Comparison of ENCODE assay signal across 10 cellular contexts in the genomic region with DNA sequence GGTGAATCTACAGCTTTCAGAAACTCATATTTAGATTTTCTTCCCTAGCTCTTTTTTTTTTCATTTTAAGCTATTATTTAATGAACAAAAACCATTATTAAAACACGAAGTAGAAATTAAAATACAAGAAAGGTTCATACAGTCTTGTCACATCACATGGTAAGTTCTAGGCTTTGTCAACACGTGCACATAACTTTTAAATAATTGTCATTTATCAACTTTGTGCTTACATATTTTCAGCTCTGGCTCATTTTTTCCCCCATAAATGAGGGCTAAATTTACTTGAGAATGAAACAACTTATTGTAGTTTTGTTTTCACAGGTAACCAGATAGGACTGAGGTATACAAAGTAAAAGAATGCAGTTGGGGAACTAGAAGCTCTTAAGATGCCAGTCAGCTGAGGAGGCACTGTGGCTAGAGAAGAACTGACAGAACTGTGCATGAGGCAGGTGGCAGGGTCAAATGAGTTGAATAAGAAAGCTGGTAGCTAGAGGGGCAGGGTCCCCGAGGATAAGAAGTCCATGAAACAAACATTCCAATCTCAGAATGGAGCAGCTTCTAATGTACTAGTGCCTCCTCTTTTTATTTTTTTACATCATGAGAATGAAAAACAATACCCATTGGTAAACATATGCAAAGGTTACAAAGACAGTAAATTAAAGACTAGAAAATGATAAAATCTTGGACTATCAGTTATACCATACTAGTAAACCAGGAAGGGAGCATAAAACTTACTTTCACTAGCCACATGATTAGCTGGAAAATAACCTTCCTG.
A peak's percentile ranks its signal among the peaks of the same experiment; 100 is the strongest.
DNase-seq lines count a peak whose midpoint lies in the region; ATAC-seq, FAIRE-seq and TF ChIP-seq lines count a peak whose summit lies in the region.
"Had no signal": no experiment of that assay in that cellular context is flagged by ENCODE, and none has a peak within 500 bp of the region (broad histone marks: within the 10 kb centered on the region; RNA-seq: fewer than 3 reads in every experiment).

No MANE protein-coding gene starts in this region.

- H3K27ac ChIP-seq in DND-41 (ENCODE audit: low read length) (peak overlapping the region; percentile 87), pancreas (no peak overlapping the region)

- ATAC-seq in DND-41 (ENCODE audit: insufficient read depth, low read depth), result peak; percentile 76
- peak; percentile 49 for ATAC-seq in GM19372 (IDR thresholded peaks at IDR 0.05; ENCODE audit: low read depth, unreplicated experiment)
- peak; percentile 64 for ATAC-seq in HG03045 (IDR thresholded peaks at IDR 0.05; ENCODE audit: unreplicated experiment)
- no peak for ATAC-seq in pancreas
- ATAC-seq: left colon had no signal

- peak overlapping the region; percentile 28 for H3K4me3 Mint-ChIP-seq in T-helper 2 cell treated with Interferon-gamma antibody and Interleukin-4, amounts not matched to agents 5 μg/mL and 100 μg/mL, for 36 hours
- no peak overlapping the region for H3K4me3 Mint-ChIP-seq in activated naive CD4-positive, alpha-beta T cell treated with anti-CD3 and anti-CD28 coated beads, Interleukin-2, amount 10 ng/mL, durations not matched to agents 7 days and 5 days

- H3K36me3 ChIP-seq in DND-41 (ENCODE audit: insufficient read depth, low read length) (no peaks in the 10 kb centered on the region), pancreas (no peaks in the 10 kb centered on the region)

- H3K4me3 ChIP-seq in DND-41 (ENCODE audit: low read depth in 1 of 2, low read length in 2 of 2) (peak overlapping the region; percentile 2 to 50; a peak in 3 of 4 replicates), pancreas (no peak overlapping the region)

- H3K9ac ChIP-seq in DND-41 (ENCODE audit: low read depth, low read length), result peak overlapping the region; percentile 55

- peaks cover 8% of the 10 kb centered on the region for H3K79me2 ChIP-seq in DND-41 (ENCODE audit: insufficient read depth, low read length)

- CTCF ChIA-PET in activated naive CD4-positive, alpha-beta T cell treated with anti-CD3 and anti-CD28 coated beads, Interleukin-2, amount 10 ng/mL, durations not matched to agents 7 days and 5 days (lab: Charles Lee), result no interaction called here

- peak overlapping the region; percentile 62 for H3K4me2 ChIP-seq in DND-41 (ENCODE audit: insufficient read depth, low read length)

- DNase-seq in DND-41, result peak; percentile 77
- DNase-seq in T-helper 2 cell treated with Interferon-gamma antibody and Interleukin-4, amounts not matched to agents 5 μg/mL and 100 μg/mL, for 36 hours (ENCODE audit: low spot score), result peak; percentile 19
- DNase-seq in pancreas, result no peak
- DNase-seq in stimulated activated CD4-positive, alpha-beta T cell treated with anti-CD3 and anti-CD28 coated beads, Interleukin-4, amount 100 ng/mL, for 24 hours, result no peak
- no peak for DNase-seq in mesenteric fat pad (ENCODE audit: low spot score)
- no peak for DNase-seq in activated naive CD4-positive, alpha-beta T cell treated with anti-CD3 and anti-CD28 coated beads, Interleukin-2, amount 10 ng/mL, durations not matched to agents 7 days and 5 days
- DNase-seq: left colon, NCI-H774 had no signal

- WGBS in pancreas, 2 donors, result 73 to 80% methylated on average over 3 of the region's 3 CpGs

- peaks cover 10% of the 10 kb centered on the region for H3K36me3 Mint-ChIP-seq in T-helper 2 cell treated with Interferon-gamma antibody and Interleukin-4, amounts not matched to agents 5 μg/mL and 100 μg/mL, for 36 hours (ENCODE audit: low read depth)
- peaks cover 2% of the 10 kb centered on the region for H3K36me3 Mint-ChIP-seq in activated naive CD4-positive, alpha-beta T cell treated with anti-CD3 and anti-CD28 coated beads, Interleukin-2, amount 10 ng/mL, durations not matched to agents 7 days and 5 days

- TF ChIP-seq CTCF in DND-41 (IDR thresholded peaks at IDR 0.05; ENCODE audit: borderline replicate concordance, extremely low read depth, low read length, poor library complexity, severe bottlenecking) (no peak), pancreas (IDR thresholded peaks at IDR 0.05) (no peak)

- peak overlapping the region; percentile 18; the same call in 1 of the 2 replicates for H2AFZ ChIP-seq in DND-41 (ENCODE audit: low read depth, low read length)

- no peaks in the 10 kb centered on the region for H3K27me3 ChIP-seq in DND-41 (ENCODE audit: insufficient read depth, low read length, poor library complexity)
- no peaks in the 10 kb centered on the region for H3K27me3 ChIP-seq in pancreas

- intact Hi-C loops in pancreas (cut with DNase I), result no loop called here

- no peaks in the 10 kb centered on the region for H3K9me3 Mint-ChIP-seq in T-helper 2 cell treated with Interferon-gamma antibody and Interleukin-4, amounts not matched to agents 5 μg/mL and 100 μg/mL, for 36 hours
- H3K9me3 Mint-ChIP-seq in activated naive CD4-positive, alpha-beta T cell treated with anti-CD3 and anti-CD28 coated beads, Interleukin-2, amount 10 ng/mL, durations not matched to agents 7 days and 5 days, result no peaks in the 10 kb centered on the region

- H3K9me3 ChIP-seq in DND-41 (ENCODE audit: insufficient read depth, low read length, severe bottlenecking) (no peaks in the 10 kb centered on the region), pancreas (no peaks in the 10 kb centered on the region)

- no peak for FAIRE-seq in pancreas (lab: Jason Lieb, UNC)

- peaks cover 29% of the 10 kb centered on the region for H3K4me1 Mint-ChIP-seq in T-helper 2 cell treated with Interferon-gamma antibody and Interleukin-4, amounts not matched to agents 5 μg/mL and 100 μg/mL, for 36 hours (ENCODE audit: low read depth)
- H3K4me1 Mint-ChIP-seq in activated naive CD4-positive, alpha-beta T cell treated with anti-CD3 and anti-CD28 coated beads, Interleukin-2, amount 10 ng/mL, durations not matched to agents 7 days and 5 days, result peaks cover 11% of the 10 kb centered on the region

- peak overlapping the region; percentile 37 for H3K27ac Mint-ChIP-seq in T-helper 2 cell treated with Interferon-gamma antibody and Interleukin-4, amounts not matched to agents 5 μg/mL and 100 μg/mL, for 36 hours
- no peak overlapping the region for H3K27ac Mint-ChIP-seq in activated naive CD4-positive, alpha-beta T cell treated with anti-CD3 and anti-CD28 coated beads, Interleukin-2, amount 10 ng/mL, durations not matched to agents 7 days and 5 days

- no peaks in the 10 kb centered on the region for H3K27me3 Mint-ChIP-seq in T-helper 2 cell treated with Interferon-gamma antibody and Interleukin-4, amounts not matched to agents 5 μg/mL and 100 μg/mL, for 36 hours (ENCODE audit: low read depth)
- H3K27me3 Mint-ChIP-seq in activated naive CD4-positive, alpha-beta T cell treated with anti-CD3 and anti-CD28 coated beads, Interleukin-2, amount 10 ng/mL, durations not matched to agents 7 days and 5 days, result no peaks in the 10 kb centered on the region

- H4K20me1 ChIP-seq in DND-41 (ENCODE audit: insufficient read depth, low read length), result no peaks in the 10 kb centered on the region

- H3K4me1 ChIP-seq in DND-41 (ENCODE audit: insufficient read depth, low read length), result peaks cover 84% of the 10 kb centered on the region
- no peaks in the 10 kb centered on the region for H3K4me1 ChIP-seq in pancreas

Comparison
In these comparisons a context has a peak if more than half of its experiments do, and no peak if none do; other contexts are left out.
1. ATAC-seq: peak in DND-41 (single experiment), GM19372 (single experiment) and HG03045 (single experiment); none in pancreas (0 of 4).
2. DNase-seq: peak in DND-41 (single experiment) and T-helper 2 cell treated with Interferon-gamma antibody and Interleukin-4, amounts not matched to agents 5 μg/mL and 100 μg/mL, for 36 hours (single experiment); none in pancreas (0 of 6), stimulated activated CD4-positive, alpha-beta T cell treated with anti-CD3 and anti-CD28 coated beads, Interleukin-4, amount 100 ng/mL, for 24 hours (single experiment), mesenteric fat pad (single experiment) and activated naive CD4-positive, alpha-beta T cell treated with anti-CD3 and anti-CD28 coated beads, Interleukin-2, amount 10 ng/mL, durations not matched to agents 7 days and 5 days (single experiment).
3. H3K4me3 ChIP-seq: peak in DND-41 (2 of 2); none in pancreas (0 of 4).